ENCODE assay signal across 22 cellular contexts in the genomic region with DNA sequence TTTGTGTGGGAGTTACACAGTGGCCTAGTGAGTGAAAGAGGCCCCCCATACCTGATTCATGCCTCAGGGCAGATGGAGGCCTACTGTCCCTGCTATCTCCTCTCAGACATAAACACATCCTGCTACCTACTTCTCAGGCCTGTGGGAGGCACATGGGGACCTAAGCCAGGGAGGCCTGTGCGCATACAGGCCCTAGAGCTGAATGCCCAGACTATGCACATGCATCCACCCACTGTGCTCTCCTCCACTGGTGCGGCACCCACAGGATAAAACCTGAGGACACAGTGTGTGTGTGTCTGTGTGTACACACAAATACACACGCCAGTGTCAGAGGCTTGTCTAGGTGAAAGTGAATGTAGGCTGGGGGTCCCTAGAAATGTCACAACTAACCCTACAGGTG. TPM values are rescaled to one million over a fixed set of nuclear protein-coding genes. Genes with fewer than 3 reads are reported as not detected.
DNase-seq lines count a peak whose midpoint lies in the region; ATAC-seq and TF ChIP-seq lines count a peak whose summit lies in the region.
"Had no signal": no experiment of that assay in that cellular context is flagged by ENCODE, and none has a peak within 500 bp of the region (broad histone marks: within the 10 kb centered on the region; RNA-seq: fewer than 3 reads in every experiment).

No MANE protein-coding gene starts in this region.

- no peak overlapping the region for H3K4me2 ChIP-seq in MM.1S (ENCODE audit: low read depth, low read length)

- H2AFZ ChIP-seq in MM.1S (ENCODE audit: low read length) = no peak overlapping the region

- no peaks in the 10 kb centered on the region for H3K9me3 ChIP-seq in MM.1S (replicated peaks; ENCODE audit: insufficient read depth, low read length)
- H3K9me3 ChIP-seq: heart right ventricle had no signal

- peaks cover 37 to 54% (median 49%) of the 10 kb centered on the region in 3 donors for H3K4me1 Mint-ChIP-seq in IgD-negative memory B cell
- H3K4me1 Mint-ChIP-seq in memory B cell = peaks cover 46% of the 10 kb centered on the region
- H3K4me1 Mint-ChIP-seq in WTC11 = peaks cover 56% of the 10 kb centered on the region

- H3F3A ChIP-seq in MM.1S (ENCODE audit: insufficient read depth, low read length) = peaks cover 4% of the 10 kb centered on the region; the same call in 1 of the 2 replicates

- H3K27me3 Mint-ChIP-seq in IgD-negative memory B cell (peaks cover 2% of the 10 kb centered on the region), memory B cell (no peaks in the 10 kb centered on the region), WTC11 (ENCODE audit: low read depth) (peaks cover 100% of the 10 kb centered on the region)

- no peak overlapping the region for H3K27ac ChIP-seq in MM.1S (ENCODE audit: low read length)
- H3K27ac ChIP-seq: heart right ventricle, skin epidermis had no signal

- CTCF ChIA-PET in GM10248 (lab: Yijun Ruan, JAX) = interaction anchor here (1.5 to 2.0 kb wide), 2 partner anchors 37 to 160 kb away, joined by 6 read pairs; no protein-coding TSS in a partner anchor
- CTCF ChIA-PET in WTC11 (lab: Charles Lee) = interaction anchor here (1.2 kb wide), 1 partner anchor 379 kb away, joined by 3 read pairs; no protein-coding TSS in a partner anchor

- POLR2A ChIA-PET in GM10248 (lab: Yijun Ruan, JAX) (interaction anchor here (0.6 kb wide), 1 partner anchor 77 kb away, joined by 4 read pairs; no protein-coding TSS in a partner anchor), WTC11 (lab: Charles Lee) (no interaction called here)

- in situ Hi-C loops in GM13977 (cut with MboI; ENCODE audit: low pct_unique_long_range_greater_than_20kb, low sequenced_read_pairs, unreplicated experiment) = no loop called here

- ATAC-seq in memory B cell (ENCODE audit: low read depth) = peak; percentile 18
- no peak for ATAC-seq in WTC11
- ATAC-seq: activated CD8-positive, alpha-beta T cell treated with anti-CD3 and anti-CD28 coated beads, Interleukin-2, amount 10 ng/mL, durations not matched to agents 7 days and 5 days; heart right ventricle; naive thymus-derived CD8-positive, alpha-beta T cell; T-cell had no signal

- H3K4me1 ChIP-seq in MM.1S (ENCODE audit: low read length) = peaks cover 9% of the 10 kb centered on the region; the same call in 1 of the 2 replicates

- H3K4me3 Mint-ChIP-seq in IgD-negative memory B cell (peak overlapping the region; percentile 88 to 98 (median 94)), memory B cell (peak overlapping the region; percentile 96), WTC11 (no peak overlapping the region)
- H3K4me3 Mint-ChIP-seq: activated CD8-positive, alpha-beta T cell treated with anti-CD3 and anti-CD28 coated beads, Interleukin-2, amount 10 ng/mL, durations not matched to agents 7 days and 5 days had no signal

- peaks cover 83% of the 10 kb centered on the region for H3K27me3 ChIP-seq in MM.1S (replicated peaks; ENCODE audit: insufficient read depth, low read length)

- peak; percentile 33 for DNase-seq in GM10248 (ENCODE audit: extremely low spot score)
- peak; percentile 55 for DNase-seq in GM13977 (ENCODE audit: low spot score)
- peak in 1 of 2 donors; percentile 35 for DNase-seq in memory B cell (ENCODE audit: low spot score in 2 of 2)
- DNase-seq in MM.1S = no peak
- no peak for DNase-seq in WTC11 (ENCODE audit: low spot score)
- no peak for DNase-seq in AG08396 (ENCODE audit: low spot score)
- DNase-seq: activated CD8-positive, alpha-beta T cell treated with anti-CD3 and anti-CD28 coated beads, Interleukin-2, amount 10 ng/mL, durations not matched to agents 7 days and 5 days; AML-193; Calu3; effector CD8-positive, alpha-beta T cell; H9; heart right ventricle; Kasumi-1; mammary epithelial cell; naive thymus-derived CD8-positive, alpha-beta T cell; NCI-H1417 treated with DMSO at 0.1 percent for 48 hours; T-cell had no signal

- no peaks in the 10 kb centered on the region for H4K20me1 ChIP-seq in MM.1S (ENCODE audit: insufficient read depth, low read length)

- H3K9me3 Mint-ChIP-seq in IgD-negative memory B cell (no peaks in the 10 kb centered on the region), memory B cell (no peaks in the 10 kb centered on the region), WTC11 (no peaks in the 10 kb centered on the region)
- H3K9me3 Mint-ChIP-seq: T-cell had no signal

- peak overlapping the region; percentile 8 to 99 (median 78) for H3K27ac Mint-ChIP-seq in IgD-negative memory B cell
- peak overlapping the region; percentile 97 for H3K27ac Mint-ChIP-seq in memory B cell
- H3K27ac Mint-ChIP-seq in WTC11 = no peak overlapping the region
- H3K27ac Mint-ChIP-seq: activated CD8-positive, alpha-beta T cell treated with anti-CD3 and anti-CD28 coated beads, Interleukin-2, amount 10 ng/mL, durations not matched to agents 7 days and 5 days; H9; progenitor cell of endocrine pancreas; T-cell had no signal

- peaks cover 4% of the 10 kb centered on the region for H3K36me3 Mint-ChIP-seq in IgD-negative memory B cell
- H3K36me3 Mint-ChIP-seq in memory B cell = no peaks in the 10 kb centered on the region
- no peaks in the 10 kb centered on the region for H3K36me3 Mint-ChIP-seq in WTC11
- H3K36me3 Mint-ChIP-seq: T-cell had no signal

- TF ChIP-seq CTCF in GM10248 (IDR thresholded peaks at IDR 0.05; ENCODE audit: control extremely low read depth, extremely low read depth, low read depth, missing control alignments) (no peak), GM13977 (IDR thresholded peaks at IDR 0.05; ENCODE audit: extremely low read depth, insufficient read depth, missing control alignments) (peak; percentile 21), MM.1S (IDR thresholded peaks at IDR 0.05; ENCODE audit: low read length) (no peak), WTC11 (IDR thresholded peaks at IDR 0.05) (no peak)

- no peak overlapping the region for H3K9ac ChIP-seq in MM.1S (ENCODE audit: low read length)

- H3K36me3 ChIP-seq in MM.1S (replicated peaks; ENCODE audit: insufficient read depth, low read length) = no peaks in the 10 kb centered on the region
- H3K36me3 ChIP-seq: heart right ventricle had no signal

- no peaks in the 10 kb centered on the region for H3K79me2 ChIP-seq in MM.1S (ENCODE audit: low read length)

- no peaks in the 10 kb centered on the region for H3K9me2 ChIP-seq in MM.1S (replicated peaks; ENCODE audit: insufficient read depth, low read length)

- no peak overlapping the region for H3K4me3 ChIP-seq in MM.1S (ENCODE audit: low read length)
- H3K4me3 ChIP-seq: heart right ventricle, skin epidermis had no signal

TF ChIP-seq in WTC11, 78 proteins besides CTCF, POLR2A, EP300 and RAD21:
- TF ChIP-seq, protein P1, sequence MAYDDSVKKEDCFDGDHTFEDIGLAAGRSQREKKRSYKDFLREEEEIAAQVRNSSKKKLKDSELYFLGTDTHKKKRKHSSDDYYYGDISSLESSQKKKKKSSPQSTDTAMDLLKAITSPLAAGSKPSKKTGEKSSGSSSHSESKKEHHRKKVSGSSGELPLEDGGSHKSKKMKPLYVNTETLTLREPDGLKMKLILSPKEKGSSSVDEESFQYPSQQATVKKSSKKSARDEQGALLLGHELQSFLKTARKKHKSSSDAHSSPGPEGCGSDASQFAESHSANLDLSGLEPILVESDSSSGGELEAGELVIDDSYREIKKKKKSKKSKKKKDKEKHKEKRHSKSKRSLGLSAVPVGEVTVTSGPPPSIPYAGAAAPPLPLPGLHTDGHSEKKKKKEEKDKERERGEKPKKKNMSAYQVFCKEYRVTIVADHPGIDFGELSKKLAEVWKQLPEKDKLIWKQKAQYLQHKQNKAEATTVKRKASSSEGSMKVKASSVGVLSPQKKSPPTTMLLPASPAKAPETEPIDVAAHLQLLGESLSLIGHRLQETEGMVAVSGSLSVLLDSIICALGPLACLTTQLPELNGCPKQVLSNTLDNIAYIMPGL (CRISPR knock-in tag; IDR thresholded peaks at IDR 0.05) = no peak
- TF ChIP-seq, protein P2, sequence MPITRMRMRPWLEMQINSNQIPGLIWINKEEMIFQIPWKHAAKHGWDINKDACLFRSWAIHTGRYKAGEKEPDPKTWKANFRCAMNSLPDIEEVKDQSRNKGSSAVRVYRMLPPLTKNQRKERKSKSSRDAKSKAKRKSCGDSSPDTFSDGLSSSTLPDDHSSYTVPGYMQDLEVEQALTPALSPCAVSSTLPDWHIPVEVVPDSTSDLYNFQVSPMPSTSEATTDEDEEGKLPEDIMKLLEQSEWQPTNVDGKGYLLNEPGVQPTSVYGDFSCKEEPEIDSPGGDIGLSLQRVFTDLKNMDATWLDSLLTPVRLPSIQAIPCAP (CRISPR knock-in tag; IDR thresholded peaks at IDR 0.05) = no peak
- no peak for TF ChIP-seq ETV6 (CRISPR knock-in tag; IDR thresholded peaks at IDR 0.05)
- TF ChIP-seq, protein P3, sequence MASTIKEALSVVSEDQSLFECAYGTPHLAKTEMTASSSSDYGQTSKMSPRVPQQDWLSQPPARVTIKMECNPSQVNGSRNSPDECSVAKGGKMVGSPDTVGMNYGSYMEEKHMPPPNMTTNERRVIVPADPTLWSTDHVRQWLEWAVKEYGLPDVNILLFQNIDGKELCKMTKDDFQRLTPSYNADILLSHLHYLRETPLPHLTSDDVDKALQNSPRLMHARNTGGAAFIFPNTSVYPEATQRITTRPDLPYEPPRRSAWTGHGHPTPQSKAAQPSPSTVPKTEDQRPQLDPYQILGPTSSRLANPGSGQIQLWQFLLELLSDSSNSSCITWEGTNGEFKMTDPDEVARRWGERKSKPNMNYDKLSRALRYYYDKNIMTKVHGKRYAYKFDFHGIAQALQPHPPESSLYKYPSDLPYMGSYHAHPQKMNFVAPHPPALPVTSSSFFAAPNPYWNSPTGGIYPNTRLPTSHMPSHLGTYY (CRISPR knock-in tag; IDR thresholded peaks at IDR 0.05) = no peak
- no peak for TF ChIP-seq PRRX2 (CRISPR knock-in tag; IDR thresholded peaks at IDR 0.05)
- TF ChIP-seq, protein P4, sequence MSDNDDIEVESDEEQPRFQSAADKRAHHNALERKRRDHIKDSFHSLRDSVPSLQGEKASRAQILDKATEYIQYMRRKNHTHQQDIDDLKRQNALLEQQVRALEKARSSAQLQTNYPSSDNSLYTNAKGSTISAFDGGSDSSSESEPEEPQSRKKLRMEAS (CRISPR knock-in tag; IDR thresholded peaks at IDR 0.05) = no peak
- no peak for TF ChIP-seq GRHL2 (CRISPR knock-in tag; IDR thresholded peaks at IDR 0.05; ENCODE audit: insufficient replicate concordance, severe bottlenecking)
TF ChIP-seq in WTC11: peak in this region for 0.

RNA-seq across cellular contexts. Expression of a gene that starts 1.4 kb away (rescaled TPM):
- 65.3 TPM for polyA plus RNA-seq in IgD-negative memory B cell
- 3.5 to 6.6 TPM (median 4.4 TPM) in 3 replicates for total RNA-seq in WTC11 (2021)
- total RNA-seq: Calu3, cardiac septum, fibroblast of lung, mammary epithelial cell, progenitor cell of endocrine pancreas had no signal
- polyA plus RNA-seq: fibroblast of lung, mammary epithelial cell had no signal

Comparison
In these comparisons a context has a peak if more than half of its experiments do, and no peak if none do; other contexts are left out.
1. DNase-seq: peak in GM10248 (single experiment) and GM13977 (single experiment); none in MM.1S (single experiment), WTC11 (single experiment) and AG08396 (single experiment).